22 cellular contexts compared by ENCODE assay signal in the genomic region with DNA sequence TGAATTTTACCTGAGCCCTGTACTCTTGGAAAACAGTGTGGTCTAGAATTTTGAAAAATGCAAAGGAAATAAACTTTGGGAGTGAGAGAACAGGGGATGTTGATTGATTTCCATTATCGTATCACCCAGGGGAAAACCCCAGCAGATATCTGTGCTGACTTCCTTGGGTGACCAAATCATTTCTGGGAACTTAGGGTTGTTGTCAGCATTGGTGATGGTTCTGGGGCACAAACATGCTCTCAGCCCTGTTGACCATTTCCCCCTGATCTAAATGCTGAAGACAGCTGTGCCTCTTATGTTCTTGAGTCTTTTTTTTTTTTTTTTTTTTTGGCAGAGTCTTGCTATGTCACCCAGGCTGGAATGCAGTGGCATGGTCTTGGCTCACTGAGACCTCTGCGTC.
"Had no signal": no experiment of that assay in that cellular context is flagged by ENCODE, and none has a peak within 500 bp of the region (broad histone marks: within the 10 kb centered on the region; RNA-seq: fewer than 3 reads in every experiment).

No MANE protein-coding gene starts in this region.

- H3K4me1 ChIP-seq: foreskin keratinocyte, psoas muscle, upper lobe of right lung, vagina had no signal

- H3K4me3 ChIP-seq: heart left ventricle, lung, psoas muscle, right lobe of liver, testis, tibial nerve, upper lobe of right lung, vagina had no signal

- DNase-seq: erythroblast; foreskin keratinocyte; heart left ventricle; hippocampal formation; left colon; left ventricle myocardium superior; mesenchymal stem cell; midbrain; nephron progenitor cell; psoas muscle; retina; right lobe of liver; stimulated activated CD4-positive, alpha-beta T cell treated with anti-CD3 and anti-CD28 coated beads, Interleukin-4, amount 100 ng/mL, for 1 hour; stimulated activated CD8-positive, alpha-beta memory T cell treated with anti-CD3 and anti-CD28 coated beads, Interleukin-4, amount 100 ng/mL, for 48 hours; testis; upper lobe of right lung had no signal

- H3K9me3 ChIP-seq: heart left ventricle, psoas muscle, right lobe of liver, testis, tibial nerve, upper lobe of right lung, vagina had no signal

- FAIRE-seq: endothelial cell of umbilical vein had no signal

- H3K27ac Mint-ChIP-seq: nephron progenitor cell; stimulated activated effector memory CD8-positive, alpha-beta T cell treated with anti-CD3 and anti-CD28 coated beads, Interleukin-12 subunit alpha, Interleukin-12 subunit beta, amount 100 ng/mL, for 72 hours; stimulated activated naive CD8-positive, alpha-beta T cell treated with anti-CD3 and anti-CD28 coated beads, Interleukin-15, Interleukin-2, amounts not matched to agents 100 ng/mL and 50 ng/mL, for 24 hours had no signal

- H3K27ac ChIP-seq: foreskin keratinocyte, psoas muscle, right lobe of liver, testis, tibial nerve, upper lobe of right lung, vagina had no signal

- H3K27me3 ChIP-seq: foreskin keratinocyte, heart left ventricle, right lobe of liver, testis, tibial nerve, upper lobe of right lung, vagina had no signal

- ATAC-seq: foreskin keratinocyte; heart left ventricle; left colon; left ventricle myocardium superior; psoas muscle; stimulated activated effector memory CD8-positive, alpha-beta T cell treated with anti-CD3 and anti-CD28 coated beads, Interleukin-12 subunit alpha, Interleukin-12 subunit beta, amount 100 ng/mL, for 72 hours; upper lobe of right lung had no signal

- H3K4me1 Mint-ChIP-seq: stimulated activated effector memory CD8-positive, alpha-beta T cell treated with anti-CD3 and anti-CD28 coated beads, Interleukin-12 subunit alpha, Interleukin-12 subunit beta, amount 100 ng/mL, for 72 hours had no signal

- H3K36me3 Mint-ChIP-seq: stimulated activated effector memory CD8-positive, alpha-beta T cell treated with anti-CD3 and anti-CD28 coated beads, Interleukin-12 subunit alpha, Interleukin-12 subunit beta, amount 100 ng/mL, for 72 hours had no signal

- H3K4me3 Mint-ChIP-seq: nephron progenitor cell; stimulated activated effector memory CD8-positive, alpha-beta T cell treated with anti-CD3 and anti-CD28 coated beads, Interleukin-12 subunit alpha, Interleukin-12 subunit beta, amount 100 ng/mL, for 72 hours; stimulated activated naive CD8-positive, alpha-beta T cell treated with anti-CD3 and anti-CD28 coated beads, Interleukin-15, Interleukin-2, amounts not matched to agents 100 ng/mL and 50 ng/mL, for 24 hours had no signal

- H3K9me3 Mint-ChIP-seq: nephron progenitor cell; stimulated activated effector memory CD8-positive, alpha-beta T cell treated with anti-CD3 and anti-CD28 coated beads, Interleukin-12 subunit alpha, Interleukin-12 subunit beta, amount 100 ng/mL, for 72 hours; stimulated activated naive CD8-positive, alpha-beta T cell treated with anti-CD3 and anti-CD28 coated beads, Interleukin-15, Interleukin-2, amounts not matched to agents 100 ng/mL and 50 ng/mL, for 24 hours had no signal
